ENCODE assay signal across 9 cellular contexts in genomic region chr19:45528149-45528743, GRCh38. TPM values are rescaled to one million over a fixed set of nuclear protein-coding genes. Genes with fewer than 3 reads are reported as not detected.
DNase-seq lines count a peak whose midpoint lies in the region; ATAC-seq and TF ChIP-seq lines count a peak whose summit lies in the region.
"Had no signal": no experiment of that assay in that cellular context is flagged by ENCODE, and none has a peak within 500 bp of the region (broad histone marks: within the 10 kb centered on the region; RNA-seq: fewer than 3 reads in every experiment).

No MANE protein-coding gene starts in this region.

- peaks cover 10% of the 10 kb centered on the region for H3K4me1 Mint-ChIP-seq in Caco-2 (ENCODE audit: low read depth, unreplicated experiment)

- H3K9me3 Mint-ChIP-seq in Caco-2 (ENCODE audit: unreplicated experiment) = peaks cover 17% of the 10 kb centered on the region

- H3K36me3 Mint-ChIP-seq in Caco-2 (ENCODE audit: insufficient read depth, unreplicated experiment) = peaks cover 66% of the 10 kb centered on the region

- ATAC-seq in HG03159 (IDR thresholded peaks at IDR 0.05; ENCODE audit: unreplicated experiment) = no peak

- H3K4me3 Mint-ChIP-seq in Caco-2 (ENCODE audit: unreplicated experiment) = peak overlapping the region; percentile 85

- CTCF ChIA-PET in Caco-2 (lab: Charles Lee) = interaction anchor here (0.8 to 3.0 kb wide), 9 partner anchors 20 to 164 kb away, joined by 3 to 27 read pairs (median 4); partner anchors contain the start of genes OPA3 and QPCTL

- TF ChIP-seq CTCF in Caco-2 (IDR thresholded peaks at IDR 0.05; ENCODE audit: insufficient read depth in 1 of 2, low read depth in 1 of 2, low read length in 1 of 2, severe bottlenecking in 1 of 2, unreplicated experiment in 1 of 2) = no peak
- TF ChIP-seq CTCF in spleen (IDR thresholded peaks at IDR 0.05 in 8 of 11, conservative IDR thresholded peaks at IDR 0.05 in 3 of 11) = no peak

- no peak overlapping the region for H3K27ac ChIP-seq in spleen
- H3K27ac ChIP-seq: VCaP had no signal

- no peaks in the 10 kb centered on the region for H3K27me3 ChIP-seq in Caco-2 (replicated peaks; ENCODE audit: control insufficient read depth, insufficient read depth, low read length)
- no peaks in the 10 kb centered on the region for H3K27me3 ChIP-seq in mucosa of stomach (ENCODE audit: control insufficient read depth, insufficient read depth, low read length)
- H3K27me3 ChIP-seq in spleen (replicated peaks in 1 of 7) = no peaks in the 10 kb centered on the region

- no peak overlapping the region for H3K9ac ChIP-seq in mucosa of stomach (ENCODE audit: low read length)

- BruUV-seq in Caco-2 (replicated peaks; lab: Mats Ljungman, UMichigan) = no TSS peak

- H3K36me3 ChIP-seq in Caco-2 (ENCODE audit: control insufficient read depth, insufficient read depth, low read length) (peaks cover 5% of the 10 kb centered on the region), mucosa of stomach (ENCODE audit: control insufficient read depth, insufficient read depth, low read length) (peaks cover 14% of the 10 kb centered on the region), spleen (peaks cover 2 to 51% (median 45%) of the 10 kb centered on the region in 6 donors)

- H3K4me3 ChIP-seq in Caco-2 (ENCODE audit: low read depth, low read length) (peak overlapping the region; percentile 63), mucosa of stomach (ENCODE audit: low read length) (peak overlapping the region; percentile 40), spleen (no peak overlapping the region)

- H3K4me1 ChIP-seq in Caco-2 = 0 out of 2 replicates have a peak, but pooled peaks cover 8% of the 10 kb centered on the region
- H3K4me1 ChIP-seq in mucosa of stomach (ENCODE audit: control insufficient read depth, insufficient read depth, low read length) = peaks cover 15% of the 10 kb centered on the region
- peaks cover 8 to 68% (median 46%) of the 10 kb centered on the region in 6 donors for H3K4me1 ChIP-seq in spleen

- intact Hi-C loops in Caco-2 (cut with micrococcal nuclease; ENCODE audit: unreplicated experiment) (loop anchor here (1.0 kb wide), 1 partner anchor 30 kb away; no protein-coding TSS in a partner anchor), spleen (cut with DNase I; ENCODE audit: low total_unique reads) (no loop called here)

- DNase-seq in Caco-2 (peak; percentile 71 to 77), M059J (ENCODE audit: low read depth) (peak; percentile 79), dermis blood vessel endothelial cell (peak; percentile 27), DMS114 treated with DMSO at 0.1 percent for 48 hours (lab: John Stamatoyannopoulos, UW; ENCODE audit: unreplicated experiment) (no peak), spleen (no peak)
- no peak for DNase-seq in activated CD4-positive, alpha-beta T cell treated with anti-CD3 and anti-CD28 coated beads for 48 hours

- H3K27me3 Mint-ChIP-seq in Caco-2 (ENCODE audit: insufficient read depth, unreplicated experiment) = no peaks in the 10 kb centered on the region

- H3K27ac Mint-ChIP-seq in Caco-2 (ENCODE audit: unreplicated experiment) = peak overlapping the region; percentile 55

- H3K9me3 ChIP-seq in Caco-2 (peaks cover 14% of the 10 kb centered on the region), mucosa of stomach (ENCODE audit: control insufficient read depth, low read length) (no peaks in the 10 kb centered on the region), spleen (peaks cover 0 to 11% (median 3%) of the 10 kb centered on the region in 8 donors)

- WGBS in spleen, 5 donors = 58 to 78% (median 69%) methylated on average over 17 of the region's 17 CpGs

- POLR2A ChIA-PET in Caco-2 (lab: Charles Lee) = interaction anchor here (0.6 kb wide), 2 partner anchors 20 to 54 kb away, joined by 3 to 10 read pairs; no protein-coding TSS in a partner anchor

- TF ChIP-seq POLR2A in spleen (IDR thresholded peaks at IDR 0.05) = no peak

RNA-seq across cellular contexts. Expression of gene VASP, which starts 21.0 kb away (rescaled TPM):
- total RNA-seq in Caco-2 (2022) (72.4 and 83.1 TPM in 2 replicates), dermis blood vessel endothelial cell (93.9 and 101 TPM in 2 replicates), spleen (100 to 1,000 TPM; 146 to 386 (median 221) TPM)
- total RNA-seq in M059J (2014; rRNA removed; shearing (Covaris generic)) = 91.6 and 97.7 TPM in 2 replicates
- polyA plus RNA-seq in spleen = 100 to 1,000 TPM; 154 to 210 (median 161) TPM

RNA-seq across cellular contexts. Expression of gene PPM1N, which starts 30.0 kb away (rescaled TPM):
- total RNA-seq in Caco-2 (2022) = 1.2 and 2.8 TPM in 2 replicates
- 0.64 TPM in 1 of 2 replicates, not detected in the other for total RNA-seq in M059J (2014; rRNA removed; shearing (Covaris generic))
- total RNA-seq in dermis blood vessel endothelial cell = 0.60 and 1.5 TPM in 2 replicates
- total RNA-seq in spleen = 10 to 100 TPM in 2 of 7 donors, 1 to 10 TPM in 5; 6.3 to 21.4 (median 9.6) TPM
- 10 to 100 TPM in 2 of 3 donors, 1 to 10 TPM in 1; 9.5 to 13.4 (median 10.7) TPM for polyA plus RNA-seq in spleen

RNA-seq across cellular contexts. Expression of gene RTN2, which starts 31.4 kb away (rescaled TPM):
- total RNA-seq in Caco-2 (2022) = 13.8 and 18.1 TPM in 2 replicates
- total RNA-seq in M059J (2014; rRNA removed; shearing (Covaris generic)) = 3.5 and 4.2 TPM in 2 replicates
- 9.0 and 10.2 TPM in 2 replicates for total RNA-seq in dermis blood vessel endothelial cell
- total RNA-seq in spleen = 10 to 100 TPM in 6 of 7 donors, 1 to 10 TPM in 1; 9.2 to 22.6 (median 15.1) TPM
- 1 to 10 TPM; 4.9 to 7.9 (median 7.6) TPM for polyA plus RNA-seq in spleen

RNA-seq across cellular contexts. Expression of gene OPA3, which starts 56.4 kb away (rescaled TPM):
- total RNA-seq in Caco-2 (2022) (16.9 and 17.7 TPM in 2 replicates), dermis blood vessel endothelial cell (5.1 and 9.4 TPM in 2 replicates), spleen (10 to 100 TPM; 13.6 to 18.4 (median 16.7) TPM)
- 8.7 and 20.2 TPM in 2 replicates for total RNA-seq in M059J (2014; rRNA removed; shearing (Covaris generic))
- polyA plus RNA-seq in spleen = 1 to 10 TPM; 2.8 to 7.7 (median 3.0) TPM

Comparison
In these comparisons a context has a peak if more than half of its experiments do, and no peak if none do; other contexts are left out.
1. DNase-seq: peak in Caco-2 (2 of 2), M059J (single experiment) and dermis blood vessel endothelial cell (single experiment); none in DMS114 treated with DMSO at 0.1 percent for 48 hours (single experiment), spleen (single experiment) and activated CD4-positive, alpha-beta T cell treated with anti-CD3 and anti-CD28 coated beads for 48 hours (single experiment).
2. H3K4me3 ChIP-seq: peak in Caco-2 (single experiment) and mucosa of stomach (single experiment); none in spleen (0 of 8).